11 cellular contexts compared by ENCODE assay signal in genomic region chr10:122551450-122551849, GRCh38. TPM values are rescaled to one million over a fixed set of nuclear protein-coding genes. Genes with fewer than 3 reads are reported as not detected.
DNase-seq lines count a peak whose midpoint lies in the region; ATAC-seq, FAIRE-seq and TF ChIP-seq lines count a peak whose summit lies in the region.
"Had no signal": no experiment of that assay in that cellular context is flagged by ENCODE, and none has a peak within 500 bp of the region (broad histone marks: within the 10 kb centered on the region; RNA-seq: fewer than 3 reads in every experiment).

No MANE protein-coding gene starts in this region.

- no peaks in the 10 kb centered on the region for H3K36me3 Mint-ChIP-seq in T-helper 2 cell treated with Interferon-gamma antibody and Interleukin-4, amounts not matched to agents 5 μg/mL and 100 μg/mL, for 36 hours (ENCODE audit: low read depth)
- H3K36me3 Mint-ChIP-seq: stimulated activated naive B cell treated with anti-CD40 and anti-IgM and Interleukin-4, amounts not matched to agents 10 μg/mL and 1 μg/mL and 100 μg/mL, for 72 hours had no signal

- H3K4me1 Mint-ChIP-seq in T-helper 2 cell treated with Interferon-gamma antibody and Interleukin-4, amounts not matched to agents 5 μg/mL and 100 μg/mL, for 36 hours (ENCODE audit: low read depth), result peaks cover 4% of the 10 kb centered on the region
- H3K4me1 Mint-ChIP-seq: stimulated activated naive B cell treated with anti-CD40 and anti-IgM and Interleukin-4, amounts not matched to agents 10 μg/mL and 1 μg/mL and 100 μg/mL, for 72 hours had no signal

- DNase-seq in T-helper 2 cell (peak in 4 of 5 experiments; percentile 12 to 51 (median 36)), activated T-cell treated with anti-CD3 and anti-CD28 coated beads for 24 hours (ENCODE audit: low read depth) (peak; percentile 20), left ventricle myocardium inferior (no peak), GM19239 (ENCODE audit: insufficient read length, low spot score) (no peak), NCI-H146 (lab: John Stamatoyannopoulos, UW) (no peak)
- DNase-seq in T-helper 2 cell treated with Interferon-gamma antibody and Interleukin-4, amounts not matched to agents 5 μg/mL and 100 μg/mL, for 36 hours (ENCODE audit: low spot score), result no peak
- peak; percentile 13 for DNase-seq in stimulated activated CD8-positive, alpha-beta memory T cell treated with anti-CD3 and anti-CD28 coated beads, Interleukin-4, amount 100 ng/mL, for 24 hours (ENCODE audit: low read depth)
- DNase-seq: stimulated activated naive B cell treated with anti-CD40 and anti-IgM and Interleukin-4, amounts not matched to agents 10 μg/mL and 1 μg/mL and 100 μg/mL, for 72 hours had no signal

- H3K27ac Mint-ChIP-seq in T-helper 2 cell treated with Interferon-gamma antibody and Interleukin-4, amounts not matched to agents 5 μg/mL and 100 μg/mL, for 36 hours, result no peak overlapping the region
- H3K27ac Mint-ChIP-seq: stimulated activated naive B cell treated with anti-CD40 and anti-IgM and Interleukin-4, amounts not matched to agents 10 μg/mL and 1 μg/mL and 100 μg/mL, for 72 hours had no signal

- no peaks in the 10 kb centered on the region for H3K36me3 ChIP-seq in left ventricle myocardium inferior

- peaks cover 5% of the 10 kb centered on the region for H3K27me3 ChIP-seq in left ventricle myocardium inferior (ENCODE audit: low read depth)

- ATAC-seq in HG02759 (IDR thresholded peaks at IDR 0.05; ENCODE audit: unreplicated experiment), result no peak

- no peak overlapping the region for H3K27ac ChIP-seq in left ventricle myocardium inferior (replicated peaks)
- H3K27ac ChIP-seq: A549 had no signal

- peak; percentile 54 for TF ChIP-seq CTCF in left ventricle myocardium inferior (IDR thresholded peaks at IDR 0.05; ENCODE audit: borderline replicate concordance)

- H3K4me3 Mint-ChIP-seq in T-helper 2 cell treated with Interferon-gamma antibody and Interleukin-4, amounts not matched to agents 5 μg/mL and 100 μg/mL, for 36 hours, result no peak overlapping the region
- H3K4me3 Mint-ChIP-seq: stimulated activated naive B cell treated with anti-CD40 and anti-IgM and Interleukin-4, amounts not matched to agents 10 μg/mL and 1 μg/mL and 100 μg/mL, for 72 hours had no signal

- intact Hi-C loops in left ventricle myocardium inferior (cut with micrococcal nuclease), result loop anchor here (10.0 kb wide), 1 partner anchor 107 kb away; no protein-coding TSS in a partner anchor

- no peaks in the 10 kb centered on the region for H3K9me3 ChIP-seq in left ventricle myocardium inferior (replicated peaks)
- H3K9me3 ChIP-seq: A549 had no signal

- H3K27me3 Mint-ChIP-seq in T-helper 2 cell treated with Interferon-gamma antibody and Interleukin-4, amounts not matched to agents 5 μg/mL and 100 μg/mL, for 36 hours (ENCODE audit: low read depth), result peaks cover 2% of the 10 kb centered on the region

- H3K4me1 ChIP-seq in left ventricle myocardium inferior, result peaks cover 5% of the 10 kb centered on the region
- H3K4me1 ChIP-seq: A549 had no signal

- no peak overlapping the region for H3K4me3 ChIP-seq in left ventricle myocardium inferior
- H3K4me3 ChIP-seq: A549 had no signal

- H3K9me3 Mint-ChIP-seq in T-helper 2 cell treated with Interferon-gamma antibody and Interleukin-4, amounts not matched to agents 5 μg/mL and 100 μg/mL, for 36 hours, result no peaks in the 10 kb centered on the region
- H3K9me3 Mint-ChIP-seq: stimulated activated naive B cell treated with anti-CD40 and anti-IgM and Interleukin-4, amounts not matched to agents 10 μg/mL and 1 μg/mL and 100 μg/mL, for 72 hours had no signal

- no peak for FAIRE-seq in GM19239 (lab: Jason Lieb, UNC)
- FAIRE-seq: A549, RCC 7860 had no signal

RNA-seq across cellular contexts. Expression of gene DMBT1, which starts 9.1 kb away (rescaled TPM):
- total RNA-seq in left ventricle myocardium inferior, result 0.44 TPM

Comparison
In these comparisons a context has a peak if more than half of its experiments do, and no peak if none do; other contexts are left out.
1. DNase-seq: peak in T-helper 2 cell (4 of 5), activated T-cell treated with anti-CD3 and anti-CD28 coated beads for 24 hours (single experiment) and stimulated activated CD8-positive, alpha-beta memory T cell treated with anti-CD3 and anti-CD28 coated beads, Interleukin-4, amount 100 ng/mL, for 24 hours (single experiment); none in T-helper 2 cell treated with Interferon-gamma antibody and Interleukin-4, amounts not matched to agents 5 μg/mL and 100 μg/mL, for 36 hours (single experiment), left ventricle myocardium inferior (single experiment), GM19239 (single experiment) and NCI-H146 (single experiment).